In the genomic region with DNA sequence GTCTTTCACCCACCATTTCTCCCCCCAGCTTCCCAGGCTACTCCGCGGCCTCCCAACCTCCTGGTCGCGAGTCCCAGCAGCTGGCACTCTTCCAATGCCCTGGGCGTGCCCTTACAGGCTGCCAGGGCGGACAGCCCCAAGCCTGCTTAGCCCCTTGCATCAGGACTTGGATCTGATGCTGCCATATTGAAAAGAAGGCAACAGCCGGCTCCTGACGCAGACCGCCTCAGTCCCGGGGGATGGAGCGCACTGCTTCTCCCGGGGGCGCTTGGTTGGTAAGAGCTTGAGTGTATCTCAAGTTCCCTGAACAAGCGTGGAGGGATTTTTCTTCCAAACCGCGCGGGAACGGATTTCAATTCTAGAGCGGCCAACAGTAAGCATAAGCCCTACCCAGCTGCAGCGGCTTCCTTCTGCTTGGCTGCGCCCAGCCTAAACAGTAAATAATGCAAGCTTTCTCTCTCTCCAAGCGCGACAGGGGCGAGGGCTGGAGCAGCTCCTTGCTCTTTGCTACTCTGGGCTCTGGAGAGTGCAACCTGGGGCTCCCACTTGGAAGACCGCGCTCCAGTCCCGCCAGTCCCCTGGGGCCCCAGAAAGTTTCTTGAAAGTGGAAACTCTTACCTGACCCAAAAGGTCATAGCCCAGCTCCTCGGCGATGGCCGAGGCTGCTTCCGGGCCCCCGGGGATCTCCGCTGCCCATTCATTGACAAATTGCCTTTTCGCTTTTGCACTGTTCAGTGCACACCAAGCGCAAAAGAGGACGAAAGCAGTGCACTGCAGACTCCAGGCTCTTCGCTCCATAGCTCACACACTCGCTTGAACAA, we compare ENCODE assay signal across 8 cellular contexts. TPM values are rescaled to one million over a fixed set of nuclear protein-coding genes. Genes with fewer than 3 reads are reported as not detected.
A peak's percentile ranks its signal among the peaks of the same experiment; 100 is the strongest.
DNase-seq lines count a peak whose midpoint lies in the region; TF ChIP-seq lines count a peak whose summit lies in the region.

No MANE protein-coding gene starts in this region.

- peaks cover 38% of the 10 kb centered on the region for H3K4me1 Mint-ChIP-seq in nephron progenitor cell

- no peak overlapping the region for H3K27ac ChIP-seq in ascending aorta

- peaks cover 0 to 7% of the 10 kb centered on the region in 2 donors for H3K4me1 ChIP-seq in ascending aorta

- DNase-seq in DMS153 (lab: John Stamatoyannopoulos, UW) (peak; percentile 53), LHCN-M2 (ENCODE audit: low read depth) (peak; percentile 36), ascending aorta (ENCODE audit: low spot score in 2 of 2) (no peak), nephron progenitor cell (peak; percentile 46), pons (ENCODE audit: low spot score) (no peak)
- DNase-seq in activated CD4-positive, alpha-beta T cell treated with anti-CD3 and anti-CD28 coated beads, Interleukin-2, amount 50 U/mL, for 4 hours = no peak
- DNase-seq in effector CD4-positive, alpha-beta T cell = no peak
- no peak for DNase-seq in stimulated activated CD4-positive, alpha-beta T cell treated with anti-CD3 and anti-CD28 coated beads, Interleukin-4, amount 100 ng/mL, for 1 hour

- H3K36me3 Mint-ChIP-seq in nephron progenitor cell (ENCODE audit: low read depth) = no peaks in the 10 kb centered on the region

- H3K9me3 Mint-ChIP-seq in nephron progenitor cell = no peaks in the 10 kb centered on the region

- H3K36me3 ChIP-seq in ascending aorta = no peaks in the 10 kb centered on the region

- no peak overlapping the region for H3K27ac Mint-ChIP-seq in nephron progenitor cell

- H3K9me3 ChIP-seq in ascending aorta = no peaks in the 10 kb centered on the region

- intact Hi-C loops in ascending aorta (cut with DNase I) = no loop called here

- H3K27me3 ChIP-seq in ascending aorta = no peaks in the 10 kb centered on the region

- peak overlapping the region; percentile 18 to 27 for H3K4me3 ChIP-seq in ascending aorta

- peaks cover 40% of the 10 kb centered on the region for H3K27me3 Mint-ChIP-seq in nephron progenitor cell (ENCODE audit: low read depth, poor library complexity)

- peak overlapping the region; percentile 74 for H3K4me3 Mint-ChIP-seq in nephron progenitor cell

- TF ChIP-seq CTCF in ascending aorta (IDR thresholded peaks at IDR 0.05) (no peak), nephron progenitor cell (IDR thresholded peaks at IDR 0.05) (no peak)

RNA-seq across cellular contexts. Expression of a gene that starts 0.6 kb away (rescaled TPM):
- total RNA-seq in LHCN-M2 (2014; rRNA removed) = 0.06 TPM in 1 of 2 replicates, not detected in the other
- 0.04 TPM for polyA plus RNA-seq in LHCN-M2 (2012)
- total RNA-seq in ascending aorta = 3.2 TPM

Comparison
In these comparisons a context has a peak if more than half of its experiments do, and no peak if none do; other contexts are left out.
1. DNase-seq: peak in DMS153 (single experiment), LHCN-M2 (single experiment) and nephron progenitor cell (single experiment); none in ascending aorta (0 of 2), activated CD4-positive, alpha-beta T cell treated with anti-CD3 and anti-CD28 coated beads, Interleukin-2, amount 50 U/mL, for 4 hours (0 of 2), effector CD4-positive, alpha-beta T cell (single experiment), stimulated activated CD4-positive, alpha-beta T cell treated with anti-CD3 and anti-CD28 coated beads, Interleukin-4, amount 100 ng/mL, for 1 hour (single experiment) and pons (single experiment).